In the genomic region with DNA sequence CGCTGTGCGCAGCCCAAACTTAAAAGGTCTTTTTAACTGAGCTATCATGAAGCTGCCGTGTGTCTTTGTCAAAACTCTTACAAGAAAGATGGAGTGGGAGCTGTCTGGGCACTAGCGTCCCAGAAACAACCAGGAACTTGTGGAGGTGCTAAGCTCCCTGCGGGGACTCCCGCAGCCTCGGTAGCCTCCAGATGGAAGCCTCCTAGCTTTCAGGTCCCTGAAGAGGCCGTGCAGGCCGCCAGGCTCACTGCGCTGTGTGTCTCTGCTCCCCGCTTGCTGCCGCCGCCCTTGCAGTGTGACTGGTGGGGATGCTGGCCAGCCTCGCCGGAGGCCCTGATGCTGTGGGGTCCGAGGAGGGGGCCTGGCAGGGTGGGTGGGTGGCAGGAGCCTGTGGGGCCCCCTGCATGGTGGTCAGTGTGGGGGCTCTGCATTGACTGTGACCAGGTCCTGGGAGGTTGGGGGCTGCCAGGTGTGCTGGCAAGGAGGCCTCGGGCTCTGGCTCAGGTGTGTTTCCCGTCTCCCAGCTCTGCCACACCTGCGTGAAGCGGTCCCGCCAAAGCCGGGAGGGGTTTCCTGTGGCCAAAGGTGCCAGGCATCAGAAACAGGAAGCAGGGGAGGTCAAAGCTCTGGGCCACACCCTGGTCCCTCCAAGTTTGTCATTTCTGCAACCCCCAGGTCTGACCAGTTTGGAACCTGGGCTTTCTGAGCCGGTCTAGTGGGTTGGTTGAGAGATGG, we compare ENCODE assay signal across 8 cellular contexts. TPM values are rescaled to one million over a fixed set of nuclear protein-coding genes. Genes with fewer than 3 reads are reported as not detected.
DNase-seq lines count a peak whose midpoint lies in the region; ATAC-seq and TF ChIP-seq lines count a peak whose summit lies in the region.

No MANE protein-coding gene starts in this region.

- peaks cover 14% of the 10 kb centered on the region for H3K4me1 Mint-ChIP-seq in Calu3 (ENCODE audit: low read depth, unreplicated experiment)

- H3K9ac ChIP-seq in OCI-LY1 (ENCODE audit: low read length) = peak overlapping the region; percentile 100
- H3K9ac ChIP-seq in duodenal mucosa (ENCODE audit: low read depth in 1 of 2, low read length in 2 of 2) = peak overlapping the region; percentile 69 to 71
- peak overlapping the region; percentile 27 for H3K9ac ChIP-seq in muscle layer of colon (ENCODE audit: low read length)

- H3K27me3 Mint-ChIP-seq in Calu3 (ENCODE audit: unreplicated experiment) = no peaks in the 10 kb centered on the region

- no peak for TF ChIP-seq CTCF in Calu3 (IDR thresholded peaks at IDR 0.05; ENCODE audit: unreplicated experiment)
- TF ChIP-seq CTCF in OCI-LY1 (IDR thresholded peaks at IDR 0.05; ENCODE audit: low read length) = no peak

- H3K4me3 ChIP-seq in OCI-LY1 (ENCODE audit: low read depth, low read length, poor library complexity, severe bottlenecking) (peak overlapping the region; percentile 97), duodenal mucosa (ENCODE audit: low read depth in 1 of 2, low read length in 2 of 2) (peak overlapping the region; percentile 70 to 71), muscle layer of colon (ENCODE audit: low read depth in 1 of 2, low read length in 2 of 2) (peak overlapping the region; percentile 47 to 59)

- peaks cover 20% of the 10 kb centered on the region; the same call in 1 of the 2 replicates for H3F3A ChIP-seq in OCI-LY1 (ENCODE audit: insufficient read depth, low read length)

- no peak overlapping the region for H2AFZ ChIP-seq in OCI-LY1 (ENCODE audit: low read length)

- H3K27me3 ChIP-seq in OCI-LY1 (ENCODE audit: insufficient read depth, low read length) (peaks cover 4% of the 10 kb centered on the region; the same call in 1 of the 2 replicates), duodenal mucosa (ENCODE audit: control insufficient read depth in 1 of 2, insufficient read depth in 2 of 2, low read length in 2 of 2) (no peaks in the 10 kb centered on the region), muscle layer of colon (ENCODE audit: control insufficient read depth in 1 of 2, insufficient read depth in 2 of 2, low read length in 2 of 2) (no peaks in the 10 kb centered on the region)

- H4K20me1 ChIP-seq in OCI-LY1 (ENCODE audit: insufficient read depth, low read length) = no peaks in the 10 kb centered on the region

- H3K4me3 Mint-ChIP-seq in Calu3 (ENCODE audit: low read depth, unreplicated experiment) = peak overlapping the region; percentile 82

- H3K9me3 ChIP-seq in OCI-LY1 (ENCODE audit: low read length) (no peaks in the 10 kb centered on the region), duodenal mucosa (ENCODE audit: control insufficient read depth in 1 of 2, low read length in 2 of 2) (no peaks in the 10 kb centered on the region), muscle layer of colon (ENCODE audit: low read length) (no peaks in the 10 kb centered on the region)

- H3K27ac ChIP-seq in OCI-LY1 (ENCODE audit: low read depth, low read length, poor library complexity, severe bottlenecking) (peak overlapping the region; percentile 100), duodenal mucosa (ENCODE audit: low read depth, low read length) (peak overlapping the region; percentile 14), muscle layer of colon (ENCODE audit: low read depth, low read length) (peak overlapping the region; percentile 35)

- peaks cover 42% of the 10 kb centered on the region for H3K36me3 Mint-ChIP-seq in Calu3 (ENCODE audit: insufficient read depth, unreplicated experiment)

- H3K4me2 ChIP-seq in OCI-LY1 (ENCODE audit: low read length) = peak overlapping the region; percentile 94

- no peaks in the 10 kb centered on the region for H3K9me3 Mint-ChIP-seq in Calu3 (ENCODE audit: low read depth, unreplicated experiment)

- DNase-seq in Calu3 (no peak), HK-2 (ENCODE audit: unreplicated experiment) (no peak)

- peaks cover 19% of the 10 kb centered on the region; the same call in 1 of the 2 replicates for H3K36me3 ChIP-seq in OCI-LY1 (ENCODE audit: insufficient read depth, low read length)
- H3K36me3 ChIP-seq in duodenal mucosa (ENCODE audit: control insufficient read depth in 1 of 2, insufficient read depth in 2 of 2, low read length in 2 of 2) = no peaks in the 10 kb centered on the region
- H3K36me3 ChIP-seq in muscle layer of colon (ENCODE audit: insufficient read depth, low read length) = no peaks in the 10 kb centered on the region

- intact Hi-C loops in Calu3 (cut with micrococcal nuclease; ENCODE audit: unreplicated experiment) = no loop called here

- H3K4me1 ChIP-seq in OCI-LY1 (ENCODE audit: insufficient read depth, low read length, severe bottlenecking) (peaks cover 70% of the 10 kb centered on the region), duodenal mucosa (ENCODE audit: control insufficient read depth in 1 of 2, insufficient read depth in 2 of 2, low read length in 2 of 2) (peaks cover 42 to 59% of the 10 kb centered on the region in 2 donors), muscle layer of colon (ENCODE audit: insufficient read depth, low read length) (peaks cover 40% of the 10 kb centered on the region)

- BruUV-seq in Calu3 (replicated peaks; lab: Mats Ljungman, UMichigan) = no TSS peak

- no peaks in the 10 kb centered on the region for H3K9me2 ChIP-seq in OCI-LY1 (ENCODE audit: low read depth, low read length)

- H3K79me2 ChIP-seq in OCI-LY1 (ENCODE audit: insufficient read depth, low read length) = peaks cover 5% of the 10 kb centered on the region; the same call in 1 of the 2 replicates

- ATAC-seq in GM21825 (IDR thresholded peaks at IDR 0.05; ENCODE audit: unreplicated experiment) (no peak), GM21529 (IDR thresholded peaks at IDR 0.05; ENCODE audit: unreplicated experiment) (no peak), HG03457 (IDR thresholded peaks at IDR 0.05; ENCODE audit: unreplicated experiment) (no peak)

- CTCF ChIA-PET in Calu3 (lab: Charles Lee) = interaction anchor here (0.5 to 1.2 kb wide), 3 partner anchors 38 to 179 kb away, joined by 3 read pairs; no protein-coding TSS in a partner anchor

- H3K27ac Mint-ChIP-seq in Calu3 (ENCODE audit: unreplicated experiment) = peak overlapping the region; percentile 28

RNA-seq across cellular contexts. Expression of a gene that starts 1.2 kb away (rescaled TPM):
- 57.3 and 62.9 TPM in 2 replicates for total RNA-seq in Calu3 (2022)

RNA-seq across cellular contexts. Expression of a gene that starts 13.9 kb away (rescaled TPM):
- total RNA-seq in Calu3 (2022) = 28.6 and 29.5 TPM in 2 replicates

RNA-seq across cellular contexts. Expression of a gene that starts 16.4 kb away (rescaled TPM):
- total RNA-seq in Calu3 (2022) = 1.6 and 2.0 TPM in 2 replicates

RNA-seq across cellular contexts. Expression of a gene that starts 57.9 kb away (rescaled TPM):
- total RNA-seq in Calu3 (2022) = 49.7 and 54.7 TPM in 2 replicates

Comparison
In these comparisons a context has a peak if more than half of its experiments do, and no peak if none do; other contexts are left out.
1. H3K27ac ChIP-seq: peak in every context shown above with its lines; median percentile 100 in OCI-LY1; 35 in muscle layer of colon; 14 in duodenal mucosa.
2. H3K9ac ChIP-seq: peak in every context shown above with its lines; median percentile 100 in OCI-LY1; 70 in duodenal mucosa; 27 in muscle layer of colon.